ENCODE assay signal across 1 cellular context in genomic region chr19:35555301-35556005, GRCh38.
TF ChIP-seq lines count a peak whose summit lies in the region.

No MANE protein-coding gene starts in this region.

TF ChIP-seq in HepG2, 621 proteins besides CTCF, POLR2A, EP300 and RAD21 (continued from another document and continues in another):
- TF ChIP-seq ARID5B (CRISPR knock-in tag; IDR thresholded peaks at IDR 0.05) (0 out of 2 replicates have a peak, but pooled peaks have one; percentile 30), TEAD3 (CRISPR knock-in tag; optimal IDR thresholded peaks at IDR 0.05; ENCODE audit: borderline replicate concordance) (no peak), CCDC6 (CRISPR knock-in tag; IDR thresholded peaks at IDR 0.05) (no peak), HMGXB3 (CRISPR knock-in tag; IDR thresholded peaks at IDR 0.05; ENCODE audit: borderline replicate concordance) (0 out of 2 replicates have a peak, but pooled peaks have one; percentile 48), ZNF207 (IDR thresholded peaks at IDR 0.05; ENCODE audit: borderline replicate concordance) (no peak), ZNF263 (CRISPR knock-in tag; IDR thresholded peaks at IDR 0.05) (peak; percentile 52; the same call in 1 of the 2 replicates), ZNF589 (CRISPR knock-in tag; conservative IDR thresholded peaks at IDR 0.05) (peak; percentile 34; the same call in 1 of the 2 replicates), ZNF761 (CRISPR knock-in tag; conservative IDR thresholded peaks at IDR 0.05) (no peak), ZUFSP (CRISPR knock-in tag; IDR thresholded peaks at IDR 0.05; ENCODE audit: borderline replicate concordance) (no peak), FOXA3 (CRISPR knock-in tag; IDR thresholded peaks at IDR 0.05) (no peak), ZFP90 (CRISPR knock-in tag; IDR thresholded peaks at IDR 0.05; ENCODE audit: borderline replicate concordance) (no peak), AHDC1 (CRISPR knock-in tag; IDR thresholded peaks at IDR 0.05; ENCODE audit: borderline replicate concordance) (no peak), SALL1 (CRISPR knock-in tag; IDR thresholded peaks at IDR 0.05) (0 out of 2 replicates have a peak, but pooled peaks have one; percentile 5), ATF4 (CRISPR knock-in tag; IDR thresholded peaks at IDR 0.05) (0 out of 4 replicates have a peak, but pooled peaks of 1 of the 2 experiments have one; percentile 18), ZNF282 (IDR thresholded peaks at IDR 0.05; ENCODE audit: partially characterized antibody) (no peak), ZNF10 (CRISPR knock-in tag; IDR thresholded peaks at IDR 0.05; ENCODE audit: borderline replicate concordance, low read depth) (no peak), ZNF580 (CRISPR knock-in tag; IDR thresholded peaks at IDR 0.05; ENCODE audit: borderline replicate concordance, low read depth) (0 out of 2 replicates have a peak, but pooled peaks have one; percentile 52), TFDP1 (CRISPR knock-in tag; IDR thresholded peaks at IDR 0.05; ENCODE audit: borderline replicate concordance) (peak; percentile 35; the same call in 1 of the 2 replicates), PRDM10 (CRISPR knock-in tag; IDR thresholded peaks at IDR 0.05; ENCODE audit: low read depth) (no peak), ZNF350 (CRISPR knock-in tag; IDR thresholded peaks at IDR 0.05; ENCODE audit: borderline replicate concordance, low read depth) (no peak), CBX5 (CRISPR knock-in tag; IDR thresholded peaks at IDR 0.05; ENCODE audit: borderline replicate concordance) (0 out of 2 replicates have a peak, but pooled peaks have one; percentile 38), HOXA9 (CRISPR knock-in tag; IDR thresholded peaks at IDR 0.05; ENCODE audit: borderline replicate concordance) (no peak), ZNF747 (CRISPR knock-in tag; IDR thresholded peaks at IDR 0.05; ENCODE audit: borderline replicate concordance) (no peak), JUN (CRISPR knock-in tag; IDR thresholded peaks at IDR 0.05) (no peak), U2AF2 (IDR thresholded peaks at IDR 0.05; ENCODE audit: low read depth, low read length) (no peak), ZNF800 (CRISPR knock-in tag; IDR thresholded peaks at IDR 0.05) (no peak)
